In the genomic region with DNA sequence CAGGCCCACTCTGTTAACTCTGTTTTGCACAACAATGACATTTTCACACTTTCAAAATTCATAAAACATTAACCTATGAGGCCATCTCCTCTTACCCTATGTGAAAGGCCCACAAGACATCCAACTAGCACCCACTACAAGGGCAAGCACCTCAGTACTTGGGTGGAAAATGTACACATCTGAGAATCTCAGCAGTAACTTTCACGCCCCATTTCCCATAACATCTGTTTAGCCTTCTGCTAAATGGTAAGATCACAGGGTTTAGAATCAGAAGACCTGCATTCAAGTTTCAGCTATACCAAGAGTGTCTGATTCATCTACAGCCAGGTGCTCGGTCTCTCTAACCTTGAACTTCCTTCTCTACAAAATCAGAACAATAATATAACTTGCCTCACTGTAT, we compare ENCODE assay signal across 17 cellular contexts.
DNase-seq lines count a peak whose midpoint lies in the region; ATAC-seq, FAIRE-seq and TF ChIP-seq lines count a peak whose summit lies in the region.
"Had no signal": no experiment of that assay in that cellular context is flagged by ENCODE, and none has a peak within 500 bp of the region (broad histone marks: within the 10 kb centered on the region; RNA-seq: fewer than 3 reads in every experiment).

No MANE protein-coding gene starts in this region.

- no peak for FAIRE-seq in H54 (lab: Jason Lieb, UNC)
- FAIRE-seq: G401.6, keratinocyte had no signal

- intact Hi-C loops in esophagus muscularis mucosa (cut with DNase I), result no loop called here

- peaks cover 3 to 97% (median 64%) of the 10 kb centered on the region in 4 donors for H3K36me3 ChIP-seq in esophagus muscularis mucosa

- DNase-seq in coronary artery (ENCODE audit: low spot score) (no peak), esophagus muscularis mucosa (ENCODE audit: extremely low spot score) (no peak), H54 (ENCODE audit: insufficient read length, low spot score) (no peak), ureter (ENCODE audit: low spot score) (no peak)
- DNase-seq: activated CD8-positive, alpha-beta memory T cell treated with anti-CD3 and anti-CD28 coated beads for 24 hours; activated naive CD8-positive, alpha-beta T cell treated with anti-CD3 and anti-CD28 coated beads, Interleukin-2, amount 10 ng/mL, durations not matched to agents 7 days and 5 days; cortex of kidney; NCI-H1436 treated with DMSO at 0.1 percent for 48 hours; upper lobe of right lung had no signal

- no peak for TF ChIP-seq EP300 in esophagus muscularis mucosa (IDR thresholded peaks at IDR 0.05)

- TF ChIP-seq POLR2A in esophagus muscularis mucosa (IDR thresholded peaks at IDR 0.05; ENCODE audit: low read depth) (no peak), H54 (IDR thresholded peaks at IDR 0.05; ENCODE audit: low read depth, low read length) (no peak)

- 97% methylated on average over 2 of the region's 2 CpGs for WGBS in esophagus muscularis mucosa

- H3K27me3 ChIP-seq in esophagus muscularis mucosa, result no peaks in the 10 kb centered on the region
- H3K27me3 ChIP-seq: BLaER1 treated with 17β-estradiol and CSF1 and Interleukin-3, amounts not matched to agents 10 nM and 100 nM; upper lobe of right lung had no signal

- H3K4me1 ChIP-seq in esophagus muscularis mucosa, result no peaks in the 10 kb centered on the region
- H3K4me1 ChIP-seq: BLaER1 treated with 17β-estradiol and CSF1 and Interleukin-3, amounts not matched to agents 10 nM and 100 nM; upper lobe of right lung had no signal

- H3K9me3 ChIP-seq in esophagus muscularis mucosa, result no peaks in the 10 kb centered on the region
- H3K9me3 ChIP-seq: upper lobe of right lung had no signal

- TF ChIP-seq CTCF in coronary artery (IDR thresholded peaks at IDR 0.05) (no peak), esophagus muscularis mucosa (IDR thresholded peaks at IDR 0.05) (no peak)

- H3K27ac ChIP-seq in coronary artery, result no peak overlapping the region
- H3K27ac ChIP-seq in esophagus muscularis mucosa (replicated peaks in 1 of 4), result no peak overlapping the region
- H3K27ac ChIP-seq: BLaER1 treated with 17β-estradiol and CSF1 and Interleukin-3, amounts not matched to agents 10 nM and 100 nM; skin epidermis; upper lobe of right lung had no signal

- H3K4me3 ChIP-seq in coronary artery, result no peak overlapping the region
- no peak overlapping the region for H3K4me3 ChIP-seq in esophagus muscularis mucosa
- H3K4me3 ChIP-seq: BLaER1 treated with 17β-estradiol and CSF1 and Interleukin-3, amounts not matched to agents 10 nM and 100 nM; skin epidermis; upper lobe of right lung had no signal

- ATAC-seq in GM18499 (IDR thresholded peaks at IDR 0.05; ENCODE audit: insufficient read depth, unreplicated experiment) (peak; percentile 80), GM19372 (IDR thresholded peaks at IDR 0.05; ENCODE audit: low read depth, unreplicated experiment) (peak; percentile 95), HG02759 (IDR thresholded peaks at IDR 0.05; ENCODE audit: unreplicated experiment) (peak; percentile 81), HG03469 (IDR thresholded peaks at IDR 0.05; ENCODE audit: unreplicated experiment) (peak; percentile 80)
- ATAC-seq: upper lobe of right lung had no signal
